Comparison of ENCODE assay signal across 8 cellular contexts in genomic region chr20:1325173-1326030, GRCh38. TPM values are rescaled to one million over a fixed set of nuclear protein-coding genes. Genes with fewer than 3 reads are reported as not detected.
A peak's percentile ranks its signal among the peaks of the same experiment; 100 is the strongest.
DNase-seq lines count a peak whose midpoint lies in the region; ATAC-seq, FAIRE-seq and TF ChIP-seq lines count a peak whose summit lies in the region.

No MANE protein-coding gene starts in this region.

- H4K20me1 ChIP-seq in GM23248 (ENCODE audit: insufficient read depth) (no peaks in the 10 kb centered on the region), fibroblast of lung (ENCODE audit: control insufficient read depth, extremely low read depth, insufficient read depth, low read length) (no peaks in the 10 kb centered on the region)

- 0 to 1% methylated on average over 56 of the region's 56 CpGs for WGBS in GM23248 (ENCODE audit: low coverage in 1 of 2, low lambda C conversion rate in 2 of 2, missing lambda C conversion rate in 2 of 2), 2 experiments

- H3K9me2 ChIP-seq in GM23248 (ENCODE audit: insufficient read depth), result no peaks in the 10 kb centered on the region

- H3K4me1 Mint-ChIP-seq in activated T-helper 1 cell treated with anti-CD3 and anti-CD28 coated beads, Interleukin-12 subunit alpha, Interleukin-12 subunit beta, Interleukin-2, Interleukin-4 antibody, amounts not matched to agents 30 ng/mL and 10 ng/mL and 1 ng/mL, durations not matched to agents 14 hours and 24 hours and 36 hours (ENCODE audit: low read depth), result peaks cover 14% of the 10 kb centered on the region
- peaks cover 13 to 42% (median 22%) of the 10 kb centered on the region in 3 donors for H3K4me1 Mint-ChIP-seq in naive B cell
- H3K4me1 Mint-ChIP-seq in stimulated activated effector memory CD8-positive, alpha-beta T cell treated with anti-CD3 and anti-CD28 coated beads, Interleukin-12 subunit alpha, Interleukin-12 subunit beta, amount 100 ng/mL, for 72 hours, result peaks cover 10% of the 10 kb centered on the region

- intact Hi-C loops in activated T-helper 1 cell treated with anti-CD3 and anti-CD28 coated beads, Interleukin-12 subunit alpha, Interleukin-12 subunit beta, Interleukin-2, Interleukin-4 antibody, amounts not matched to agents 30 ng/mL and 10 ng/mL and 1 ng/mL, durations not matched to agents 14 hours and 24 hours and 36 hours (cut with micrococcal nuclease), result loop anchor here (1.0 to 2.0 kb wide), 10 partner anchors 12 to 491 kb away; partner anchors contain the start of genes FKBP1A, NSFL1C, RAD21L1 and SNPH

- no peaks in the 10 kb centered on the region for H3K36me3 ChIP-seq in GM23248 (ENCODE audit: low read depth)
- no peaks in the 10 kb centered on the region for H3K36me3 ChIP-seq in fibroblast of lung (ENCODE audit: control insufficient read depth, insufficient read depth, low read length)

- H3K4me3 ChIP-seq in GM23248, result peak overlapping the region; percentile 95
- peak overlapping the region; percentile 78 to 89 (median 81) for H3K4me3 ChIP-seq in fibroblast of lung (replicated peaks in 1 of 4; ENCODE audit: control extremely low read depth in 1 of 4, insufficient read depth in 1 of 4, low read depth in 3 of 4, low read length in 4 of 4)

- peak overlapping the region; percentile 92 for H3K4me2 ChIP-seq in GM23248 (ENCODE audit: unreplicated experiment)
- peak overlapping the region; percentile 97 for H3K4me2 ChIP-seq in fibroblast of lung (ENCODE audit: extremely low read depth, insufficient read depth, low read length)

- H3K27ac ChIP-seq in GM23248 (peak overlapping the region; percentile 100), fibroblast of lung (ENCODE audit: insufficient read depth, low read length) (peak overlapping the region; percentile 99)

- no peak overlapping the region for H3K27ac Mint-ChIP-seq in activated T-helper 1 cell treated with anti-CD3 and anti-CD28 coated beads, Interleukin-12 subunit alpha, Interleukin-12 subunit beta, Interleukin-2, Interleukin-4 antibody, amounts not matched to agents 30 ng/mL and 10 ng/mL and 1 ng/mL, durations not matched to agents 14 hours and 24 hours and 36 hours
- no peak overlapping the region for H3K27ac Mint-ChIP-seq in naive B cell
- H3K27ac Mint-ChIP-seq in stimulated activated effector memory CD8-positive, alpha-beta T cell treated with anti-CD3 and anti-CD28 coated beads, Interleukin-12 subunit alpha, Interleukin-12 subunit beta, amount 100 ng/mL, for 72 hours, result no peak overlapping the region

- H3K9me3 Mint-ChIP-seq in activated T-helper 1 cell treated with anti-CD3 and anti-CD28 coated beads, Interleukin-12 subunit alpha, Interleukin-12 subunit beta, Interleukin-2, Interleukin-4 antibody, amounts not matched to agents 30 ng/mL and 10 ng/mL and 1 ng/mL, durations not matched to agents 14 hours and 24 hours and 36 hours, result peaks cover 3% of the 10 kb centered on the region
- no peaks in the 10 kb centered on the region for H3K9me3 Mint-ChIP-seq in naive B cell
- H3K9me3 Mint-ChIP-seq in stimulated activated effector memory CD8-positive, alpha-beta T cell treated with anti-CD3 and anti-CD28 coated beads, Interleukin-12 subunit alpha, Interleukin-12 subunit beta, amount 100 ng/mL, for 72 hours, result no peaks in the 10 kb centered on the region

- peaks cover 66% of the 10 kb centered on the region for H3F3A ChIP-seq in GM23248 (ENCODE audit: insufficient read depth)

- in situ Hi-C loops in GM23248 (cut with MboI), result no loop called here

- peaks cover 4% of the 10 kb centered on the region for H3K36me3 Mint-ChIP-seq in activated T-helper 1 cell treated with anti-CD3 and anti-CD28 coated beads, Interleukin-12 subunit alpha, Interleukin-12 subunit beta, Interleukin-2, Interleukin-4 antibody, amounts not matched to agents 30 ng/mL and 10 ng/mL and 1 ng/mL, durations not matched to agents 14 hours and 24 hours and 36 hours (ENCODE audit: low read depth)
- no peaks in the 10 kb centered on the region for H3K36me3 Mint-ChIP-seq in naive B cell
- H3K36me3 Mint-ChIP-seq in stimulated activated effector memory CD8-positive, alpha-beta T cell treated with anti-CD3 and anti-CD28 coated beads, Interleukin-12 subunit alpha, Interleukin-12 subunit beta, amount 100 ng/mL, for 72 hours, result peaks cover 11% of the 10 kb centered on the region

- peak; percentile 81 to 89 for ATAC-seq in naive B cell (ENCODE audit: low read depth in 2 of 2)
- peak; percentile 91 for ATAC-seq in stimulated activated effector memory CD8-positive, alpha-beta T cell treated with anti-CD3 and anti-CD28 coated beads, Interleukin-12 subunit alpha, Interleukin-12 subunit beta, amount 100 ng/mL, for 72 hours

- H2AFZ ChIP-seq in GM23248 (peak overlapping the region; percentile 71), fibroblast of lung (ENCODE audit: low read length) (peak overlapping the region; percentile 61)

- H3K79me2 ChIP-seq in GM23248 (ENCODE audit: insufficient read depth) (peaks cover 37% of the 10 kb centered on the region), fibroblast of lung (ENCODE audit: control insufficient read depth, insufficient read depth, low read length) (peaks cover 28% of the 10 kb centered on the region)

- H3K9me3 ChIP-seq in GM23248 (ENCODE audit: low read depth) (no peaks in the 10 kb centered on the region), fibroblast of lung (ENCODE audit: control insufficient read depth, insufficient read depth, low read depth, low read length) (no peaks in the 10 kb centered on the region)

- TF ChIP-seq CTCF in fibroblast of lung (conservative IDR thresholded peaks at IDR 0.05 in 1 of 2, IDR thresholded peaks at IDR 0.05 in 1 of 2; ENCODE audit: low read depth in 1 of 2, low read length in 2 of 2), result peak in 1 of 2 donors; percentile 7

- H3K27me3 ChIP-seq in GM23248 (replicated peaks; ENCODE audit: insufficient read depth), result no peaks in the 10 kb centered on the region
- no peaks in the 10 kb centered on the region for H3K27me3 ChIP-seq in fibroblast of lung (ENCODE audit: control insufficient read depth, insufficient read depth, low read length)

- peaks cover 61% of the 10 kb centered on the region for H3K4me1 ChIP-seq in GM23248 (ENCODE audit: insufficient read depth)
- peaks cover 36% of the 10 kb centered on the region for H3K4me1 ChIP-seq in fibroblast of lung (ENCODE audit: control insufficient read depth, extremely low read depth, insufficient read depth, low read length)

- H3K27me3 Mint-ChIP-seq in activated T-helper 1 cell treated with anti-CD3 and anti-CD28 coated beads, Interleukin-12 subunit alpha, Interleukin-12 subunit beta, Interleukin-2, Interleukin-4 antibody, amounts not matched to agents 30 ng/mL and 10 ng/mL and 1 ng/mL, durations not matched to agents 14 hours and 24 hours and 36 hours (ENCODE audit: insufficient read depth), result peaks cover 6% of the 10 kb centered on the region
- peaks cover 0 to 7% (median 6%) of the 10 kb centered on the region in 3 donors for H3K27me3 Mint-ChIP-seq in naive B cell

- DNase-seq in EH (ENCODE audit: low read depth), result peak; percentile 98
- peak; percentile 98 for DNase-seq in GM23248
- peak; percentile 91 to 92 for DNase-seq in Kasumi-1 (lab: John Stamatoyannopoulos, UW)
- DNase-seq in RCC 7860 (ENCODE audit: low spot score), result peak; percentile 91
- peak; percentile 98 for DNase-seq in activated T-helper 1 cell treated with anti-CD3 and anti-CD28 coated beads, Interleukin-12 subunit alpha, Interleukin-12 subunit beta, Interleukin-2, Interleukin-4 antibody, amounts not matched to agents 30 ng/mL and 10 ng/mL and 1 ng/mL, durations not matched to agents 14 hours and 24 hours and 36 hours (ENCODE audit: low spot score)
- DNase-seq in fibroblast of lung (ENCODE audit: low read depth in 2 of 2), result peak; percentile 94 to 99
- DNase-seq in naive B cell, result peak; percentile 98
- DNase-seq in stimulated activated effector memory CD8-positive, alpha-beta T cell treated with anti-CD3 and anti-CD28 coated beads, Interleukin-12 subunit alpha, Interleukin-12 subunit beta, amount 100 ng/mL, for 72 hours (ENCODE audit: low spot score in 2 of 2), result peak; percentile 96 to 100

- peak; percentile 70 for FAIRE-seq in RCC 7860 (lab: Jason Lieb, UNC)

- H3K4me3 Mint-ChIP-seq in activated T-helper 1 cell treated with anti-CD3 and anti-CD28 coated beads, Interleukin-12 subunit alpha, Interleukin-12 subunit beta, Interleukin-2, Interleukin-4 antibody, amounts not matched to agents 30 ng/mL and 10 ng/mL and 1 ng/mL, durations not matched to agents 14 hours and 24 hours and 36 hours, result no peak overlapping the region
- H3K4me3 Mint-ChIP-seq in naive B cell, result no peak overlapping the region
- H3K4me3 Mint-ChIP-seq in stimulated activated effector memory CD8-positive, alpha-beta T cell treated with anti-CD3 and anti-CD28 coated beads, Interleukin-12 subunit alpha, Interleukin-12 subunit beta, amount 100 ng/mL, for 72 hours, result no peak overlapping the region

- H3K9ac ChIP-seq in GM23248 (peak overlapping the region; percentile 100), fibroblast of lung (ENCODE audit: insufficient read depth, low read length) (peak overlapping the region; percentile 99)

RNA-seq across cellular contexts. Expression of gene SDCBP2, which starts 3.5 kb away (rescaled TPM):
- total RNA-seq in GM23248 (2014; rRNA removed; shearing (Covaris generic)), result 4.9 and 5.5 TPM in 2 replicates
- 4.1 and 4.2 TPM in 2 replicates for polyA plus RNA-seq in GM23248 (2016; fragmentation: Nextera tagmentation; extraction: Ambion mirVana)
- 2.2 and 2.6 TPM in 2 replicates for total RNA-seq in activated T-helper 1 cell treated with anti-CD3 and anti-CD28 coated beads, Interleukin-12 subunit alpha, Interleukin-12 subunit beta, Interleukin-2, Interleukin-4 antibody, amounts not matched to agents 30 ng/mL and 10 ng/mL and 1 ng/mL, durations not matched to agents 14 hours and 24 hours and 36 hours
- 1.8 and 2.1 TPM in 2 replicates for total RNA-seq in fibroblast of lung
- 0.78 and 1.2 TPM in 2 replicates for polyA plus RNA-seq in fibroblast of lung
- 0.87 and 1.6 TPM in 2 replicates for polyA plus RNA-seq in fibroblast of lung (2012)
- 0.63 TPM in 1 of 2 replicates, not detected in the other for polyA minus RNA-seq in fibroblast of lung (ENCODE audit: low replicate concordance)
- 1 to 10 TPM in 2 of 6 donors, under 1 TPM in 3, not detected in 1; 0.60 to 1.4 (median 0.96) TPM for polyA plus RNA-seq in naive B cell (ENCODE audit: low read depth in 6 of 6)

RNA-seq across cellular contexts. Expression of gene SNPH, which starts 59.3 kb away (rescaled TPM):
- 11.2 and 12.9 TPM in 2 replicates for total RNA-seq in GM23248 (2014; rRNA removed; shearing (Covaris generic))
- 5.7 and 5.9 TPM in 2 replicates for polyA plus RNA-seq in GM23248 (2016; fragmentation: Nextera tagmentation; extraction: Ambion mirVana)
- total RNA-seq in activated T-helper 1 cell treated with anti-CD3 and anti-CD28 coated beads, Interleukin-12 subunit alpha, Interleukin-12 subunit beta, Interleukin-2, Interleukin-4 antibody, amounts not matched to agents 30 ng/mL and 10 ng/mL and 1 ng/mL, durations not matched to agents 14 hours and 24 hours and 36 hours, result 2.1 and 2.5 TPM in 2 replicates
- total RNA-seq in fibroblast of lung, result 9.5 and 18.5 TPM in 2 replicates
- 0.85 and 1.3 TPM in 2 replicates for polyA plus RNA-seq in fibroblast of lung
- polyA plus RNA-seq in fibroblast of lung (2012), result 5.4 and 7.3 TPM in 2 replicates
- polyA minus RNA-seq in fibroblast of lung (ENCODE audit: low replicate concordance), result 6.2 and 7.9 TPM in 2 replicates
- under 1 TPM in 5 of 6 donors, not detected in 1; 0.31 to 0.37 (median 0.35) TPM for polyA plus RNA-seq in naive B cell (ENCODE audit: low read depth in 6 of 6)

Comparison
In these comparisons a context has a peak if more than half of its experiments do, and no peak if none do; other contexts are left out.
1. Peak in every context shown above with its lines: DNase-seq, ATAC-seq, H3K4me3 ChIP-seq and H3K27ac ChIP-seq.